23 cellular contexts compared by ENCODE assay signal in the genomic region with DNA sequence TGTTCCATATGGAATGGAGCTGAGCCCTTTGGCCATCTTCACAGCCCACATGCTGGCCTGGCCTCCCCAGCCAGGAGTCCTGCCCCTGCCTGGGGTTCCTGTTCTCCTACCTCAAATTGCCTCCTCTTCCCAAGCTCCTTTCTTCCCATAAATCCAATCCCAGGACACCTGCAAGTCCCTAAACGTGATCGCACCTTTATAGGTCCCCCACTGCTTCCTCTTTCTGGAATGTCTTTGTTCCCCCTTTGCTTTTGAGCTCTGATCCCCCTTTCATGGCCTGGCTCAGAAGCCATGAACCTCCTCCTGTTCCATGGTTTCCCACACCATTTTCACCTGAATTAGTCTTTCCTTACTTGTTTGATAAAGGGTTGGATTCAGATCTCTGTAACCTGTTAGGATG.
DNase-seq lines count a peak whose midpoint lies in the region; ATAC-seq and TF ChIP-seq lines count a peak whose summit lies in the region.
"Had no signal": no experiment of that assay in that cellular context is flagged by ENCODE, and none has a peak within 500 bp of the region (broad histone marks: within the 10 kb centered on the region; RNA-seq: fewer than 3 reads in every experiment).

No MANE protein-coding gene starts in this region.

- peaks cover 9% of the 10 kb centered on the region for H3K4me1 Mint-ChIP-seq in endodermal cell
- H3K4me1 Mint-ChIP-seq: CD14-positive monocyte; CD4-positive, alpha-beta memory T cell; CD4-positive, CD25-positive, alpha-beta regulatory T cell; CD8-positive, alpha-beta memory T cell had no signal

- WGBS in IMR-90 (ENCODE audit: extremely low coverage in 2 of 2, insufficient read length in 1 of 2), 2 experiments = 69% methylated on average over 2 of the region's 2 CpGs; no CpG with 5 or more reads in 1 of the 2 experiments
- 77 to 80% methylated on average over 1 to 2 of the region's 2 CpGs for WGBS in endodermal cell (ENCODE audit: insufficient coverage in 1 of 2, insufficient read length in 1 of 2), 2 experiments

- H3K4me1 ChIP-seq in IMR-90 (ENCODE audit: control insufficient read depth, insufficient read depth, low read length) (no peaks in the 10 kb centered on the region), endodermal cell (ENCODE audit: control insufficient read depth, insufficient read depth, low read length) (no peaks in the 10 kb centered on the region), OCI-LY7 (ENCODE audit: insufficient read depth, low read length, poor library complexity, severe bottlenecking) (no peaks in the 10 kb centered on the region)
- H3K4me1 ChIP-seq: BE2C, BLaER1 had no signal

- H4K91ac ChIP-seq in IMR-90 (ENCODE audit: insufficient read depth, low read depth, low read length) = no peak overlapping the region

- H3K4me3 ChIP-seq in IMR-90 (ENCODE audit: insufficient read depth, low read depth, low read length) (no peak overlapping the region), endodermal cell (ENCODE audit: low read length) (no peak overlapping the region), OCI-LY7 (ENCODE audit: low read depth, low read length, poor library complexity, severe bottlenecking) (no peak overlapping the region)
- H3K4me3 ChIP-seq: BLaER1, GM12878 had no signal

- no peak overlapping the region for H2BK120ac ChIP-seq in IMR-90 (ENCODE audit: low read depth, low read length)

- H3K27ac Mint-ChIP-seq in endodermal cell = no peak overlapping the region
- H3K27ac Mint-ChIP-seq: CD14-positive monocyte; CD4-positive, alpha-beta memory T cell; CD4-positive, CD25-positive, alpha-beta regulatory T cell; CD8-positive, alpha-beta memory T cell had no signal

- DNase-seq in IMR-90 (no peak), endodermal cell (peak; percentile 55), SK-N-DZ (ENCODE audit: low spot score) (no peak), OCI-LY7 (ENCODE audit: low spot score) (no peak)
- DNase-seq: 8988T; ACHN; BE2C; C1 segment of cervical spinal cord; CD4-positive, alpha-beta memory T cell; CD4-positive, CD25-positive, alpha-beta regulatory T cell; CD8-positive, alpha-beta memory T cell; COR-L47; DMS 273 treated with DMSO at 0.1 percent for 48 hours; DMS153; DMS53; DMS79; DND-41; EL; GDM1 had no signal

- H3K27ac ChIP-seq in IMR-90 (ENCODE audit: insufficient read depth, low read length) (no peak overlapping the region), endodermal cell (ENCODE audit: low read depth, low read length) (no peak overlapping the region), OCI-LY7 (ENCODE audit: low read depth, low read length, poor library complexity, severe bottlenecking) (no peak overlapping the region)
- H3K27ac ChIP-seq: BLaER1 had no signal

- H3K27me3 Mint-ChIP-seq in endodermal cell (ENCODE audit: insufficient read depth) = no peaks in the 10 kb centered on the region
- H3K27me3 Mint-ChIP-seq: CD4-positive, CD25-positive, alpha-beta regulatory T cell had no signal

- H3K9me1 ChIP-seq in IMR-90 (ENCODE audit: insufficient read depth, low read length) = no peaks in the 10 kb centered on the region

- no peak overlapping the region for H3K23ac ChIP-seq in IMR-90 (ENCODE audit: low read depth, low read length)

- TF ChIP-seq RAD21 in IMR-90 (IDR thresholded peaks at IDR 0.05; ENCODE audit: low read length) = no peak

- no peaks in the 10 kb centered on the region for H3K9me3 ChIP-seq in IMR-90 (ENCODE audit: control insufficient read depth, insufficient read depth, low read length)
- no peaks in the 10 kb centered on the region for H3K9me3 ChIP-seq in endodermal cell (ENCODE audit: control insufficient read depth, low read length)
- no peaks in the 10 kb centered on the region for H3K9me3 ChIP-seq in OCI-LY7 (ENCODE audit: low read length)
- H3K9me3 ChIP-seq: BE2C, BLaER1 had no signal

- H3K9me2 ChIP-seq in OCI-LY7 (ENCODE audit: insufficient read depth, low read length) = no peaks in the 10 kb centered on the region

- no peak overlapping the region for H2AK5ac ChIP-seq in IMR-90 (ENCODE audit: low read depth, low read length)

- no peak overlapping the region for H3K14ac ChIP-seq in IMR-90 (replicated peaks; ENCODE audit: low read depth, low read length)

- ATAC-seq in IMR-90 (ENCODE audit: low read depth) = no peak
- ATAC-seq in GM21390 (IDR thresholded peaks at IDR 0.05; ENCODE audit: unreplicated experiment) = no peak
- ATAC-seq: GM12878 had no signal

- peak overlapping the region; percentile 74 for H2AK9ac ChIP-seq in IMR-90 (replicated peaks; ENCODE audit: low read depth, low read length, poor library complexity)

- H3K27me3 ChIP-seq in IMR-90 (ENCODE audit: control insufficient read depth, insufficient read depth, low read length) (no peaks in the 10 kb centered on the region), endodermal cell (ENCODE audit: control insufficient read depth, insufficient read depth, low read length, poor library complexity, severe bottlenecking) (no peaks in the 10 kb centered on the region)
- H3K27me3 ChIP-seq: BE2C, BLaER1 had no signal

- H3K9me3 Mint-ChIP-seq in endodermal cell = peaks cover 11% of the 10 kb centered on the region

- no peak overlapping the region for H3K18ac ChIP-seq in IMR-90 (ENCODE audit: low read depth, low read length)

- no peak overlapping the region for H2BK15ac ChIP-seq in IMR-90 (ENCODE audit: low read depth, low read length)

- no peak overlapping the region for H4K5ac ChIP-seq in IMR-90 (ENCODE audit: low read depth, low read length)

- CTCF ChIA-PET in IMR-90 (lab: Yijun Ruan, JAX) = no interaction called here
- CTCF ChIA-PET in OCI-LY7 (lab: Charles Lee; ENCODE audit: unreplicated experiment) = no interaction called here

- dilution Hi-C loops in IMR-90 (cut with HindIII; ENCODE audit: low sequenced_read_pairs, unreplicated experiment) = no loop called here

- H3K36me3 ChIP-seq in IMR-90 (ENCODE audit: control insufficient read depth, insufficient read depth, low read length) = no peaks in the 10 kb centered on the region
- no peaks in the 10 kb centered on the region for H3K36me3 ChIP-seq in endodermal cell (ENCODE audit: control insufficient read depth, insufficient read depth, low read length)
- no peaks in the 10 kb centered on the region for H3K36me3 ChIP-seq in OCI-LY7 (ENCODE audit: insufficient read depth, low read length)
- H3K36me3 ChIP-seq: BE2C, BLaER1 had no signal

- H2BK20ac ChIP-seq in IMR-90 (ENCODE audit: low read depth, low read length) = no peak overlapping the region

- H3K79me1 ChIP-seq in IMR-90 (ENCODE audit: low read depth in 1 of 2, low read length in 2 of 2) = no peaks in the 10 kb centered on the region

- H3K36me3 Mint-ChIP-seq in endodermal cell (ENCODE audit: low read depth) = peaks cover 5% of the 10 kb centered on the region
- H3K36me3 Mint-ChIP-seq: CD14-positive monocyte; CD4-positive, alpha-beta memory T cell; CD4-positive, CD25-positive, alpha-beta regulatory T cell; CD8-positive, alpha-beta memory T cell had no signal

- no peak overlapping the region for H3K9ac ChIP-seq in IMR-90 (ENCODE audit: low read depth, low read length)
- no peak overlapping the region for H3K9ac ChIP-seq in endodermal cell (ENCODE audit: extremely low read depth, low read length, poor library complexity, severe bottlenecking)
- H3K9ac ChIP-seq: BLaER1 had no signal

- H3K4ac ChIP-seq in IMR-90 (ENCODE audit: low read depth, low read length) = no peak overlapping the region

- no peaks in the 10 kb centered on the region for H4K20me1 ChIP-seq in IMR-90 (ENCODE audit: insufficient read depth, low read length)
- no peaks in the 10 kb centered on the region for H4K20me1 ChIP-seq in OCI-LY7 (ENCODE audit: insufficient read depth, low read length)
- H4K20me1 ChIP-seq: BLaER1 had no signal

- no peak for TF ChIP-seq CTCF in IMR-90 (conservative IDR thresholded peaks at IDR 0.05; ENCODE audit: low read depth, low read length)
- TF ChIP-seq CTCF in endodermal cell (conservative IDR thresholded peaks at IDR 0.05) = no peak
- TF ChIP-seq CTCF in OCI-LY7 (conservative IDR thresholded peaks at IDR 0.05; ENCODE audit: low read length) = no peak

- H3K4me3 Mint-ChIP-seq in endodermal cell = no peak overlapping the region
- H3K4me3 Mint-ChIP-seq: CD14-positive monocyte; CD4-positive, alpha-beta memory T cell; CD8-positive, alpha-beta memory T cell had no signal

- no peak overlapping the region for H2AFZ ChIP-seq in IMR-90 (replicated peaks; ENCODE audit: low read length, poor library complexity)
- no peak overlapping the region for H2AFZ ChIP-seq in OCI-LY7 (ENCODE audit: low read length)

- in situ Hi-C loops in IMR-90 (cut with MboI; ENCODE audit: low sequenced_read_pairs) = no loop called here

- no TSS peak for BruUV-seq in IMR-90 (replicated peaks; lab: Mats Ljungman, UMichigan)
- BruUV-seq in OCI-LY7 (replicated peaks; lab: Mats Ljungman, UMichigan) = no TSS peak

- intact Hi-C loops in IMR-90 (cut with micrococcal nuclease) = no loop called here
- intact Hi-C loops in OCI-LY7 (cut with micrococcal nuclease; ENCODE audit: unreplicated experiment) = no loop called here

- no peak overlapping the region for H3K4me2 ChIP-seq in IMR-90 (ENCODE audit: low read depth, low read length)
- no peak overlapping the region for H3K4me2 ChIP-seq in OCI-LY7 (ENCODE audit: low read length)
- H3K4me2 ChIP-seq: BLaER1 had no signal

- H2BK5ac ChIP-seq in IMR-90 (ENCODE audit: low read depth, low read length, poor library complexity, severe bottlenecking) = no peak overlapping the region

- POLR2A ChIA-PET in IMR-90 (lab: Charles Lee; ENCODE audit: unreplicated experiment) = no interaction called here
- POLR2A ChIA-PET in OCI-LY7 (lab: Charles Lee) = no interaction called here

- no peaks in the 10 kb centered on the region for H3K79me2 ChIP-seq in OCI-LY7 (ENCODE audit: insufficient read depth, low read depth, low read length)

- no peak overlapping the region for H4K8ac ChIP-seq in IMR-90 (ENCODE audit: low read depth in 2 of 2, low read length in 2 of 2)

- no peak overlapping the region for H3K56ac ChIP-seq in IMR-90 (ENCODE audit: extremely low read depth, insufficient read depth, low read length)

- no peak for TF ChIP-seq POLR2A in IMR-90 (IDR thresholded peaks at IDR 0.05; ENCODE audit: low read depth, low read length)

TF ChIP-seq in IMR-90, 13 proteins besides CTCF, POLR2A, EP300 and RAD21 (continues in another document):
- TF ChIP-seq SMC3 (IDR thresholded peaks at IDR 0.05; ENCODE audit: low read depth, low read length) (no peak), MAZ (IDR thresholded peaks at IDR 0.05; ENCODE audit: borderline replicate concordance, low read depth, low read length) (no peak), CHD1 (IDR thresholded peaks at IDR 0.05; ENCODE audit: low read depth, low read length) (no peak), RCOR1 (IDR thresholded peaks at IDR 0.05; ENCODE audit: insufficient replicate concordance, low read length) (no peak), NFE2L2 (IDR thresholded peaks at IDR 0.05; ENCODE audit: low read depth, low read length) (no peak), BHLHE40 (IDR thresholded peaks at IDR 0.05; ENCODE audit: low read depth, low read length) (no peak), CEBPB (IDR thresholded peaks at IDR 0.05; ENCODE audit: low read depth, low read length) (no peak), FOS (IDR thresholded peaks at IDR 0.05; ENCODE audit: low read depth, low read length) (no peak)
